Comparison of ENCODE assay signal across 1 cellular context in the genomic region with DNA sequence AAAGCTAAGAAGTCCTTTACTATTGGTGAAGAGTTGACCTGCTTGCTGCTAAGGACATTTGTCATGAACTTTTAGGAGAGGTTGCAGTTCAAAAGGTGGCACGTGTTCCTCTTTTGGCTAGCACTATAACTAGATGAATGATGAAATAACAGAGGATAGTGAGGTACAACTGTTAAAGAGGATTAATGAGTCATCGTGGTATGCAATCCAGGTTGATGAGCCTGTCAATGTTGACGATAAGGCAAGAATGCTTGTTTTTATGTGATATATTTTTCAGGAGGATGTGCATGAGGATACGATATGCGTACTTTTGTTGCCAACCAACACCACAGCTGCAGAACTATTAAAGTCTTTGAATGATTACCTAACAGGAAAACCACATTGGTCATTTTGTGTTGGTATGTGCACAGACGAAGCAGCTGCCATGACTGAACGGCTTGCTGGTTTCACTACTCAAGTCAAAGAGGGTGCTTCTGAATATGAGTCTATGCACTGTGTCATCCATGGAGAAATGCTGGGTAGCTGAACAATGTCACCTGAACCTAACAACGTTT.
TF ChIP-seq lines count a peak whose summit lies in the region.

No MANE protein-coding gene starts in this region.

TF ChIP-seq in HepG2, 621 proteins besides CTCF, POLR2A, EP300 and RAD21:
- TF ChIP-seq HDAC2 (CRISPR knock-in tag; IDR thresholded peaks at IDR 0.05) (no peak), PCBP1 (IDR thresholded peaks at IDR 0.05; ENCODE audit: borderline replicate concordance, low read depth, low read length) (no peak), BORCS8-MEF2B (CRISPR knock-in tag; IDR thresholded peaks at IDR 0.05) (no peak), ZNF33B (CRISPR knock-in tag; IDR thresholded peaks at IDR 0.05) (no peak), DZIP1 (CRISPR knock-in tag; IDR thresholded peaks at IDR 0.05) (no peak), ELF3 (CRISPR knock-in tag; IDR thresholded peaks at IDR 0.05) (no peak), ZNF883 (CRISPR knock-in tag; IDR thresholded peaks at IDR 0.05; ENCODE audit: not compliant biosample characterization) (no peak), ERF (CRISPR knock-in tag; IDR thresholded peaks at IDR 0.05) (no peak), ZFP36 (IDR thresholded peaks at IDR 0.05; ENCODE audit: borderline replicate concordance, low read depth, low read length, partially characterized antibody) (no peak), ZMYM3 (CRISPR knock-in tag; IDR thresholded peaks at IDR 0.05) (no peak), KAT7 (CRISPR knock-in tag; IDR thresholded peaks at IDR 0.05; ENCODE audit: borderline replicate concordance) (no peak), NCOA5 (CRISPR knock-in tag; IDR thresholded peaks at IDR 0.05) (no peak), SNAI1 (CRISPR knock-in tag; IDR thresholded peaks at IDR 0.05; ENCODE audit: borderline replicate concordance) (no peak)
- TF ChIP-seq, protein P1, sequence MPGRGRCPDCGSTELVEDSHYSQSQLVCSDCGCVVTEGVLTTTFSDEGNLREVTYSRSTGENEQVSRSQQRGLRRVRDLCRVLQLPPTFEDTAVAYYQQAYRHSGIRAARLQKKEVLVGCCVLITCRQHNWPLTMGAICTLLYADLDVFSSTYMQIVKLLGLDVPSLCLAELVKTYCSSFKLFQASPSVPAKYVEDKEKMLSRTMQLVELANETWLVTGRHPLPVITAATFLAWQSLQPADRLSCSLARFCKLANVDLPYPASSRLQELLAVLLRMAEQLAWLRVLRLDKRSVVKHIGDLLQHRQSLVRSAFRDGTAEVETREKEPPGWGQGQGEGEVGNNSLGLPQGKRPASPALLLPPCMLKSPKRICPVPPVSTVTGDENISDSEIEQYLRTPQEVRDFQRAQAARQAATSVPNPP (CRISPR knock-in tag; IDR thresholded peaks at IDR 0.05), result no peak
